In the genomic region with DNA sequence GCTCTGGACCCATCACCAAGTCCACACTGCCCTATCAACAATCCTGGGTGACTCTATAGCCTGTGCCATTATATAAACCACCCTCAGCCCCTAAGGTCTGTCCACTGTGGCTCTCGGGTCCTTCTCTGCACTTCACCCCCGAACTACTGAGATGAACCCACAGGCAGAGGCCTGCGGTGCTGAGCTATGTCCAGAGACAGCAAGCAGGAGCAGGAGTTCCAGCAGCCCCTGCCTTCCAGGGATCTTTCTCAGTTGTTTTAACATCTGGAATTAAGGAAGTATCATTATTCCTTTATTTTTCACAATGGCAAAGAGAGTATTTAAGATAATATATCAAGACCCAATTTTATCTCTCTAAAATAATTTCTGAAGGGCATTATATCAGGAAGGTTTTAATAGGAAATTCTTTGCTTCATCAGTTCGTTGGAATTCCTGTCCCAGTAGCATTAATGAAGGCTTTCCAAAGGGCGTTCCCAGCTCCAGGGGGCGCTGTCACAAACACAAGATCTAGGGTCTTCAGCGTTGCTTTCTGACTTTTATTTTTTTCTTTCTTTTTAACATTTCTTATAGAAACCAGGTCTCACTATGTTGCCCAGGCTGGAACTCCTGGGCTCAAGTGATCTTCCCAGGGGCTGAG, we compare ENCODE assay signal across 8 cellular contexts. TPM values are rescaled to one million over a fixed set of nuclear protein-coding genes. Genes with fewer than 3 reads are reported as not detected.
DNase-seq lines count a peak whose midpoint lies in the region; ATAC-seq and TF ChIP-seq lines count a peak whose summit lies in the region.

No MANE protein-coding gene starts in this region.

- intact Hi-C loops in esophagus squamous epithelium (cut with DNase I): no loop called here
- intact Hi-C loops in ovary (cut with DNase I): no loop called here

- H3K9me3 ChIP-seq in MG63: no peaks in the 10 kb centered on the region
- H3K9me3 ChIP-seq in esophagus squamous epithelium: peaks cover 0 to 10% (median 5%) of the 10 kb centered on the region in 3 donors
- H3K9me3 ChIP-seq in ovary: no peaks in the 10 kb centered on the region

- H3K4me1 ChIP-seq in esophagus squamous epithelium (peaks cover 4 to 46% (median 16%) of the 10 kb centered on the region in 3 donors), ovary (ENCODE audit: insufficient read depth) (peaks cover 7% of the 10 kb centered on the region)

- no peaks in the 10 kb centered on the region for H3K27me3 ChIP-seq in MG63
- H3K27me3 ChIP-seq in esophagus squamous epithelium: no peaks in the 10 kb centered on the region
- H3K27me3 ChIP-seq in ovary: no peaks in the 10 kb centered on the region

- H3K36me3 ChIP-seq in MG63 (peaks cover 43% of the 10 kb centered on the region), esophagus squamous epithelium (peaks cover 4 to 62% (median 6%) of the 10 kb centered on the region in 3 donors), ovary (no peaks in the 10 kb centered on the region)

- peak in 4 of 6 experiments; percentile 35 to 53 (median 44) for TF ChIP-seq CTCF in esophagus squamous epithelium (IDR thresholded peaks at IDR 0.05)
- peak; percentile 24 to 33 (median 26) for TF ChIP-seq CTCF in ovary (IDR thresholded peaks at IDR 0.05)

- TF ChIP-seq EP300 in ovary (IDR thresholded peaks at IDR 0.05): no peak

- H3K4me3 ChIP-seq in MG63 (no peak overlapping the region), esophagus squamous epithelium (no peak overlapping the region), ovary (no peak overlapping the region)

- H3K27ac ChIP-seq in esophagus squamous epithelium (no peak overlapping the region), ovary (no peak overlapping the region)

- no peak for ATAC-seq in GM19328 (IDR thresholded peaks at IDR 0.05; ENCODE audit: unreplicated experiment)

- 60 to 65% methylated on average over 7 of the region's 7 CpGs for WGBS in esophagus squamous epithelium, 2 donors
- WGBS in ovary, 3 donors: 58 to 60% (median 59%) methylated on average over 7 of the region's 7 CpGs

- DNase-seq in EH (ENCODE audit: low read depth): peak; percentile 70
- DNase-seq in MG63: peak; percentile 10
- DNase-seq in esophagus squamous epithelium (lab: John Stamatoyannopoulos, UW): no peak
- peak in 2 of 5 donors; percentile 72 to 75 for DNase-seq in ovary
- DNase-seq in NCI-H345 (lab: John Stamatoyannopoulos, UW): no peak
- DNase-seq in activated T-cell treated with anti-CD3 and anti-CD28 coated beads, Interleukin-2, amount 50 U/mL, for 48 hours: no peak
- DNase-seq in activated CD8-positive, alpha-beta memory T cell treated with anti-CD3 and anti-CD28 coated beads for 24 hours: no peak

- no peak for TF ChIP-seq POLR2A in esophagus squamous epithelium (IDR thresholded peaks at IDR 0.05)
- TF ChIP-seq POLR2A in ovary (IDR thresholded peaks at IDR 0.05): no peak

RNA-seq across cellular contexts. Expression of gene RRBP1, which starts 27.3 kb away (rescaled TPM):
- 65.2 and 83.3 TPM in 2 replicates for total RNA-seq in MG63 (2014; rRNA removed; shearing (Covaris generic); ENCODE audit: low replicate concordance)
- total RNA-seq in esophagus squamous epithelium (100 to 1,000 TPM in 1 of 4 donors, 10 to 100 TPM in 3; 61.4 to 128 (median 72.7) TPM), ovary (100 to 1,000 TPM in 2 of 7 donors, 10 to 100 TPM in 5; 29.2 to 159 (median 96.2) TPM)
- 10 to 100 TPM; 51.8 to 64.4 TPM for polyA plus RNA-seq in ovary

RNA-seq across cellular contexts. Expression of gene BANF2, which starts 45.0 kb away (rescaled TPM):
- not detected in 2 replicates for total RNA-seq in MG63 (2014; rRNA removed; shearing (Covaris generic); ENCODE audit: low replicate concordance)
- total RNA-seq in esophagus squamous epithelium (not detected), ovary (not detected)
- polyA plus RNA-seq in ovary: not detected

Comparison
In these comparisons a context has a peak if more than half of its experiments do, and no peak if none do; other contexts are left out.
1. DNase-seq: peak in EH (single experiment) and MG63 (single experiment); none in esophagus squamous epithelium (single experiment), NCI-H345 (single experiment), activated T-cell treated with anti-CD3 and anti-CD28 coated beads, Interleukin-2, amount 50 U/mL, for 48 hours (0 of 2) and activated CD8-positive, alpha-beta memory T cell treated with anti-CD3 and anti-CD28 coated beads for 24 hours (single experiment).